Comparison of ENCODE assay signal across 19 cellular contexts in the genomic region with DNA sequence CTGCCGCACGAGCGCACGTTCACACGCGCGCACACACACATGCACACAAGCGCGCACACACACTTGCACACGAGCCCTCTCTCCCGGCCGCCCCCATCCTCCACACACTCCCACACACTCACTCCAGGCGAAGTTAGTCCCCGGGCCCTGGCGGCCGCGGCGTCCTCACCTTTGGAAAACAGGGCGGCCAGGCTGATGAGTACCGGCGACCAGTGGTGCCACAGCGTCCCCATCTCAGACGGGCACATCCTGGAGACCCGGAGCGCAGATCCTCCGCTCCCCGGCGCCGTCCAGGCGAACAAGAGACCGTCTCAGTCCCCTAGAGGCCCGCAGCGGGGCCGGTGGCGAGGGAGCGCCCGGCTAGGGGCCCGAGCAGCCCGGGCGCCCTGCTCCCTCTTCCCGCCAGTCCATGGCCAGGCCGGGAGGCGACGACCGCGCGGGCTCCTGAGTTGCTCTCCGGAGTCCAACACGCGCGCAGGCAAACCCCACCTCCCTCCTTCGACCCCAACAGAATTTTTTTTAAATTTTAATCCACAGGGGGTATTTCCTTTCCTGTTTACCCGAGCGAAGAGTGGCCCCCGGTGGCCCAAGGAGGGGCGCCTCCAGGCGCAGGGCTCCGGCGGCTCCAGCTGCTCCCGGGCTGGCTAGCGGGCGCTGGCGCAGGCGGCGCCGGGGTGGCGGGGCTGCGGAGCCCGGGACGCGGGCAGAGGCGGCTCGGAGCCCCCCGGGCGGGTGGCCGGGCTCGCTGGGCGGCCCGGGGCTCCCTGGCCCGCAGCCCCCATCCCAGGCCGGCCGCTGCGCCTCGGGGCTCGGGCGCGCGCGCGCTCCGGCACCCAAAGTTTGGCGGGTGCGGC. TPM values are rescaled to one million over a fixed set of nuclear protein-coding genes. Genes with fewer than 3 reads are reported as not detected.
DNase-seq lines count a peak whose midpoint lies in the region; ATAC-seq and TF ChIP-seq lines count a peak whose summit lies in the region.
"Had no signal": no experiment of that assay in that cellular context is flagged by ENCODE, and none has a peak within 500 bp of the region (broad histone marks: within the 10 kb centered on the region; RNA-seq: fewer than 3 reads in every experiment).

No MANE protein-coding gene starts in this region.

- DNase-seq in SK-N-DZ (ENCODE audit: low spot score) = peak; percentile 16
- no peak for DNase-seq in trophoblast cell
- no peak for DNase-seq in NK-92 (lab: John Stamatoyannopoulos, UW; ENCODE audit: unreplicated experiment)
- DNase-seq: activated CD4-positive, alpha-beta T cell treated with anti-CD3 and anti-CD28 coated beads, Interleukin-2, amount 50 U/mL, for 48 hours; effector memory CD8-positive, alpha-beta T cell; EL; foreskin melanocyte; IMR-90; kidney glomerular epithelial cell; NCI-H69; Right ventricle myocardium superior; stimulated activated CD4-positive, alpha-beta T cell treated with anti-CD3 and anti-CD28 coated beads, Interleukin-4, amount 100 ng/mL, for 1 hour had no signal

- no peaks in the 10 kb centered on the region for H3K79me1 ChIP-seq in trophoblast cell (ENCODE audit: low read length)

- H2BK12ac ChIP-seq in trophoblast cell (ENCODE audit: low read length) = no peak overlapping the region

- H3K27me3 ChIP-seq in iPS-15b (ENCODE audit: control insufficient read depth, insufficient read depth, low read length) (peaks cover 66% of the 10 kb centered on the region), trophoblast cell (ENCODE audit: insufficient read depth, low read length) (peaks cover 41% of the 10 kb centered on the region)
- H3K27me3 ChIP-seq: BLaER1 had no signal

- H3K4me3 ChIP-seq in HEK293 (ENCODE audit: low read depth, low read length) (peak overlapping the region; percentile 33), iPS-15b (ENCODE audit: low read depth, low read length) (peak overlapping the region; percentile 72), trophoblast cell (ENCODE audit: low read depth, low read length) (no peak overlapping the region)
- H3K4me3 ChIP-seq: BLaER1, right atrium auricular region had no signal

- no peak for TF ChIP-seq CTCF in HEK293 (tag by site-specific recombination; IDR thresholded peaks at IDR 0.05)

- H3K18ac ChIP-seq in trophoblast cell (ENCODE audit: low read length) = no peak overlapping the region

- no peak overlapping the region for H3K4ac ChIP-seq in trophoblast cell (ENCODE audit: low read depth, low read length)

- H4K8ac ChIP-seq in trophoblast cell (ENCODE audit: low read depth, low read length) = no peak overlapping the region

- H2AFZ ChIP-seq in trophoblast cell (ENCODE audit: insufficient read depth, low read length, poor library complexity) = no peak overlapping the region

- H3K4me1 ChIP-seq in HEK293 (ENCODE audit: control insufficient read depth, insufficient read depth, low read length) (no peaks in the 10 kb centered on the region), iPS-15b (ENCODE audit: control insufficient read depth, insufficient read depth, low read length) (peaks cover 7% of the 10 kb centered on the region), trophoblast cell (ENCODE audit: control insufficient read depth in 1 of 2, insufficient read depth in 2 of 2, low read length in 2 of 2) (peaks cover 0 to 4% of the 10 kb centered on the region in 2 experiments)
- H3K4me1 ChIP-seq: BLaER1, right atrium auricular region had no signal

- POLR2A ChIA-PET in HEK293 (lab: Yijun Ruan, JAX) = no interaction called here

- H4K91ac ChIP-seq in trophoblast cell (ENCODE audit: low read depth, low read length) = no peak overlapping the region

- no peak overlapping the region for H2AK5ac ChIP-seq in trophoblast cell (ENCODE audit: low read length)

- WGBS in trophoblast cell (ENCODE audit: extremely low coverage, insufficient coverage, insufficient read length) = no CpG with 5 or more reads among the region's 93 CpGs

- H3K27ac ChIP-seq in HEK293 (ENCODE audit: extremely low read depth, low read depth, low read length) = no peak overlapping the region
- no peak overlapping the region for H3K27ac ChIP-seq in trophoblast cell (ENCODE audit: low read depth, low read length)
- H3K27ac ChIP-seq: BLaER1, right atrium auricular region had no signal

- no peaks in the 10 kb centered on the region for H3K9me3 ChIP-seq in HEK293 (ENCODE audit: control insufficient read depth, insufficient read depth, low read depth, low read length)
- no peaks in the 10 kb centered on the region for H3K9me3 ChIP-seq in iPS-15b (ENCODE audit: control insufficient read depth, insufficient read depth, low read length)
- H3K9me3 ChIP-seq in trophoblast cell (ENCODE audit: insufficient read depth, low read depth, low read length) = peaks cover 4% of the 10 kb centered on the region
- H3K9me3 ChIP-seq: right atrium auricular region had no signal

- no peak overlapping the region for H2BK120ac ChIP-seq in trophoblast cell (ENCODE audit: insufficient read depth, low read length, poor library complexity)

- H3K4me2 ChIP-seq in trophoblast cell (ENCODE audit: low read length) = peak overlapping the region; percentile 42
- H3K4me2 ChIP-seq: BLaER1 had no signal

- no peak overlapping the region for H4K12ac ChIP-seq in trophoblast cell (ENCODE audit: low read depth, low read length)

- ATAC-seq in HG02678 (IDR thresholded peaks at IDR 0.05; ENCODE audit: unreplicated experiment) = no peak
- ATAC-seq in GM21619 (IDR thresholded peaks at IDR 0.05; ENCODE audit: unreplicated experiment) = no peak
- ATAC-seq in HG03135 (IDR thresholded peaks at IDR 0.05; ENCODE audit: unreplicated experiment) = no peak
- ATAC-seq: effector memory CD8-positive, alpha-beta T cell had no signal

- H3K36me3 ChIP-seq in HEK293 (ENCODE audit: control insufficient read depth in 2 of 2, insufficient read depth in 1 of 2, low read length in 2 of 2) (no peaks in the 10 kb centered on the region), iPS-15b (ENCODE audit: control insufficient read depth, insufficient read depth, low read length) (no peaks in the 10 kb centered on the region), trophoblast cell (ENCODE audit: control insufficient read depth in 1 of 2, insufficient read depth in 2 of 2, low read length in 2 of 2) (no peaks in the 10 kb centered on the region)
- H3K36me3 ChIP-seq: BLaER1, right atrium auricular region had no signal

- H3K23ac ChIP-seq in trophoblast cell (ENCODE audit: low read length) = no peak overlapping the region

- peak overlapping the region; percentile 74 for H3K9ac ChIP-seq in iPS-15b (ENCODE audit: low read depth, low read length)
- H3K9ac ChIP-seq in trophoblast cell (ENCODE audit: low read length) = no peak overlapping the region
- H3K9ac ChIP-seq: BLaER1 had no signal

- H3K14ac ChIP-seq in trophoblast cell (ENCODE audit: low read length) = no peak overlapping the region

- H2BK5ac ChIP-seq in trophoblast cell (ENCODE audit: low read depth, low read length, poor library complexity) = no peak overlapping the region

- CTCF ChIA-PET in HEK293 (lab: Yijun Ruan, JAX) = no interaction called here

- H3K79me2 ChIP-seq in trophoblast cell (ENCODE audit: control insufficient read depth, insufficient read depth, low read length, poor library complexity) = no peaks in the 10 kb centered on the region

TF ChIP-seq in HEK293, 187 proteins besides CTCF, POLR2A, EP300 and RAD21 (continues in another document):
- TF ChIP-seq ZNF221 (tag by site-specific recombination; IDR thresholded peaks at IDR 0.05; ENCODE audit: borderline replicate concordance) (no peak), ZNF777 (tag by site-specific recombination; IDR thresholded peaks at IDR 0.05; ENCODE audit: borderline replicate concordance) (no peak), OVOL3 (tag by site-specific recombination; IDR thresholded peaks at IDR 0.05) (no peak), ZFHX2 (tag by site-specific recombination; conservative IDR thresholded peaks at IDR 0.05) (no peak), ZNF501 (tag by site-specific recombination; IDR thresholded peaks at IDR 0.05) (no peak), ZNF398 (tag by site-specific recombination; IDR thresholded peaks at IDR 0.05) (no peak), ZNF354C (tag by site-specific recombination; IDR thresholded peaks at IDR 0.05; ENCODE audit: borderline replicate concordance, low read depth) (no peak)
- TF ChIP-seq, protein P1, sequence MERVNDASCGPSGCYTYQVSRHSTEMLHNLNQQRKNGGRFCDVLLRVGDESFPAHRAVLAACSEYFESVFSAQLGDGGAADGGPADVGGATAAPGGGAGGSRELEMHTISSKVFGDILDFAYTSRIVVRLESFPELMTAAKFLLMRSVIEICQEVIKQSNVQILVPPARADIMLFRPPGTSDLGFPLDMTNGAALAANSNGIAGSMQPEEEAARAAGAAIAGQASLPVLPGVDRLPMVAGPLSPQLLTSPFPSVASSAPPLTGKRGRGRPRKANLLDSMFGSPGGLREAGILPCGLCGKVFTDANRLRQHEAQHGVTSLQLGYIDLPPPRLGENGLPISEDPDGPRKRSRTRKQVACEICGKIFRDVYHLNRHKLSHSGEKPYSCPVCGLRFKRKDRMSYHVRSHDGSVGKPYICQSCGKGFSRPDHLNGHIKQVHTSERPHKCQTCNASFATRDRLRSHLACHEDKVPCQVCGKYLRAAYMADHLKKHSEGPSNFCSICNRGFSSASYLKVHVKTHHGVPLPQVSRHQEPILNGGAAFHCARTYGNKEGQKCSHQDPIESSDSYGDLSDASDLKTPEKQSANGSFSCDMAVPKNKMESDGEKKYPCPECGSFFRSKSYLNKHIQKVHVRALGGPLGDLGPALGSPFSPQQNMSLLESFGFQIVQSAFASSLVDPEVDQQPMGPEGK (tag by site-specific recombination; IDR thresholded peaks at IDR 0.05) = no peak

RNA-seq across cellular contexts. Expression of gene TMEM132D, which starts 0.5 kb away (rescaled TPM):
- polyA plus RNA-seq in SK-N-DZ (2014; cell fraction: cytosol; rRNA removed) = 0.99 and 1.3 TPM in 2 replicates
- polyA plus RNA-seq in SK-N-DZ (2014; cell fraction: nucleus; rRNA removed) = 0.79 and 1.2 TPM in 2 replicates
- 0.01 TPM in 1 of 2 replicates, not detected in the other for polyA plus RNA-seq in trophoblast cell (2013)
- polyA plus RNA-seq: IMR-90 had no signal
